ENCODE assay signal across 9 cellular contexts in the genomic region with DNA sequence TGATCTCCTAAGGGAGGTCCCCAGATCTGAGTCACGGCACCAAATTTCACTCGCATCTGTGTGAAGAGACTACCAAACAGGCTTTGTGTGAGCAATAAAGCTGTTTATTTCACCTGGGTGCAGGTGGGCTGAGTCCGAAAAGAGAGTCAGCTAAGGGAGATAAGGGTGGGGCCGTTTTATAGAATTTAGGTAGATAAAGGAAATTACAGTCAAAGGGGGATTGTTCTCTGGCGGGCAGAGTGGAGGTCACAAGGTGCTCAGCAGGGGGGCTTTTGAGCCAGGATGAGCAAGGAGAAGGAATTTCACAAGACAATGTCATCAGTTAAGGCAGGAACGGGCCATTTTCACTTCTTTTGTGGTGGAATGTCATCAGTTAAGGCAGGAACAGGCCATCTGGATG. TPM values are rescaled to one million over a fixed set of nuclear protein-coding genes. Genes with fewer than 3 reads are reported as not detected.
DNase-seq lines count a peak whose midpoint lies in the region; ATAC-seq and TF ChIP-seq lines count a peak whose summit lies in the region.
"Not testable (repeated sequence)": the region's sequence is repeated elsewhere in the genome, so short reads cannot be mapped to it uniquely, and the experiment has no call there.
"Had no signal": no experiment of that assay in that cellular context is flagged by ENCODE, and none has a peak within 500 bp of the region (broad histone marks: within the 10 kb centered on the region; RNA-seq: fewer than 3 reads in every experiment).

No MANE protein-coding gene starts in this region.

- not testable (repeated sequence) for H2BK5ac ChIP-seq in H9 (ENCODE audit: insufficient read length, low read length)

- H3K27ac Mint-ChIP-seq in H9 = peak overlapping the region; percentile 11 to 88 (median 36); a peak in 3 of 7 replicates
- peak overlapping the region; percentile 61; the same call in 1 of the 2 replicates for H3K27ac Mint-ChIP-seq in WTC11

- CTCF ChIA-PET in WTC11 (lab: Charles Lee) = not testable (repeated sequence)

- H3K23ac ChIP-seq in H9 (ENCODE audit: insufficient read length, low read depth, low read length) = not testable (repeated sequence)

- not testable (repeated sequence) for H3K56ac ChIP-seq in H9 (ENCODE audit: insufficient read length, low read depth, low read length)

- not testable (repeated sequence) for H3K9ac ChIP-seq in H9 (ENCODE audit: extremely low read depth, insufficient read length, low read length); parathyroid adenoma

- not testable (repeated sequence) for H4K8ac ChIP-seq in H9 (replicated peaks; ENCODE audit: insufficient read length, low read depth, low read length)

- not testable (repeated sequence) for ATAC-seq in WTC11; thoracic aorta (ENCODE audit: insufficient number of reproducible peaks, low FRiP score, low read depth)

- not testable (repeated sequence) for H3K27me3 Mint-ChIP-seq in H9 (ENCODE audit: low read depth)
- H3K27me3 Mint-ChIP-seq in WTC11 (ENCODE audit: low read depth) = peaks cover 17% of the 10 kb centered on the region

- not testable (repeated sequence) for H3K4ac ChIP-seq in H9 (ENCODE audit: low read depth, low read length)

- peaks cover 10 to 12% of the 10 kb centered on the region in 2 experiments for H3K9me3 Mint-ChIP-seq in H9
- peaks cover 15% of the 10 kb centered on the region for H3K9me3 Mint-ChIP-seq in WTC11

- H3K4me3 Mint-ChIP-seq in H9, WTC11: not testable (repeated sequence)

- H3K4me1 ChIP-seq in H9 (ENCODE audit: insufficient read depth, low read length); parathyroid adenoma: not testable (repeated sequence)
- H3K4me1 ChIP-seq in left ventricle myocardium inferior (peaks cover 13% of the 10 kb centered on the region), thoracic aorta (ENCODE audit: control insufficient read depth in 1 of 2, low read depth in 2 of 2) (peaks cover 5 to 18% of the 10 kb centered on the region in 2 donors)

- not testable (repeated sequence) for H3K9me3 ChIP-seq in H9 (ENCODE audit: control insufficient read depth, low read depth, low read length); left ventricle myocardium inferior (replicated peaks); parathyroid adenoma (ENCODE audit: control insufficient read depth, low read length); thoracic aorta

- H2AFZ ChIP-seq in H9 (ENCODE audit: low read length); parathyroid adenoma: not testable (repeated sequence)

- H3K36me3 ChIP-seq in left ventricle myocardium inferior; parathyroid adenoma (ENCODE audit: control insufficient read depth, insufficient read depth, low read length); thoracic aorta: not testable (repeated sequence)

- not testable (repeated sequence) for H2BK120ac ChIP-seq in H9 (ENCODE audit: low read depth, low read length, poor library complexity, severe bottlenecking)

- not testable (repeated sequence) for H3K18ac ChIP-seq in H9 (ENCODE audit: insufficient read length, low read depth, low read length)

- not testable (repeated sequence) for H4K91ac ChIP-seq in H9 (ENCODE audit: insufficient read length, low read depth, low read length)

- H2BK20ac ChIP-seq in H9 (ENCODE audit: low read depth, low read length, poor library complexity, severe bottlenecking) = not testable (repeated sequence)

- not testable (repeated sequence) for H3K4me3 ChIP-seq in left ventricle myocardium inferior; parathyroid adenoma (ENCODE audit: low read depth, low read length); thoracic aorta

- POLR2A ChIA-PET in WTC11 (lab: Charles Lee) = not testable (repeated sequence)

- intact Hi-C loops in left ventricle myocardium inferior (cut with micrococcal nuclease) = not testable (repeated sequence)

- H3K27me3 ChIP-seq in H9 (ENCODE audit: insufficient read depth, low read length); left ventricle myocardium inferior (ENCODE audit: low read depth); parathyroid adenoma (ENCODE audit: control insufficient read depth, insufficient read depth, low read length); thoracic aorta (replicated peaks; ENCODE audit: insufficient read depth): not testable (repeated sequence)

- H4K20me1 ChIP-seq in H9 (ENCODE audit: control insufficient read depth, insufficient read depth, insufficient read length) = not testable (repeated sequence)

- peak; percentile 61 for DNase-seq in ELF-1 (ENCODE audit: low read depth, low spot score)
- DNase-seq in H9; WTC11 (ENCODE audit: low spot score); left ventricle myocardium inferior; thoracic aorta (ENCODE audit: low spot score): not testable (repeated sequence)
- peak; percentile 16 for DNase-seq in ecto neural progenitor cell (ENCODE audit: low spot score)

- not testable (repeated sequence) for H3K79me1 ChIP-seq in H9 (ENCODE audit: insufficient read depth, low read depth, low read length, poor library complexity, severe bottlenecking)

- not testable (repeated sequence) for H2BK12ac ChIP-seq in H9 (ENCODE audit: insufficient read length, low read depth, low read length)

- not testable (repeated sequence) for H3K23me2 ChIP-seq in H9 (ENCODE audit: insufficient read length, low read depth, low read length, poor library complexity, severe bottlenecking)

- H3T11ph ChIP-seq in H9 (ENCODE audit: low read length) = not testable (repeated sequence)

- not testable (repeated sequence) for H2BK15ac ChIP-seq in H9 (ENCODE audit: low read depth, low read length)

- H4K5ac ChIP-seq in H9 (ENCODE audit: insufficient read length, low read depth, low read length) = not testable (repeated sequence)

- H3K27ac ChIP-seq in H9 (ENCODE audit: insufficient read length, low read depth, low read length) = not testable (repeated sequence)
- H3K27ac ChIP-seq in left ventricle myocardium inferior (replicated peaks) = peak overlapping the region; percentile 51
- H3K27ac ChIP-seq in parathyroid adenoma = peak overlapping the region; percentile 32
- peak overlapping the region; percentile 49 to 51 for H3K27ac ChIP-seq in thoracic aorta

- H3K36me3 Mint-ChIP-seq in H9 (ENCODE audit: insufficient read depth in 1 of 3, low read depth in 3 of 3) = peaks cover 0 to 13% (median 10%) of the 10 kb centered on the region in 3 experiments; a peak in 5 of 7 replicates
- peaks cover 18% of the 10 kb centered on the region for H3K36me3 Mint-ChIP-seq in WTC11

- not testable (repeated sequence) for H2AK5ac ChIP-seq in H9 (ENCODE audit: insufficient read length, low read length)

- H3K79me2 ChIP-seq in H9 (ENCODE audit: insufficient read depth, low read length); parathyroid adenoma: not testable (repeated sequence)

- no CpG with 5 or more reads among the region's 6 CpGs for WGBS in H9 (ENCODE audit: extremely low coverage, insufficient read length, low lambda C conversion rate)

- peaks cover 52 to 68% of the 10 kb centered on the region in 2 experiments for H3K4me1 Mint-ChIP-seq in H9
- peaks cover 62% of the 10 kb centered on the region for H3K4me1 Mint-ChIP-seq in WTC11

- not testable (repeated sequence) for H3K4me2 ChIP-seq in H9 (ENCODE audit: insufficient read depth, insufficient read length, low read length); parathyroid adenoma (ENCODE audit: low read length)

- TF ChIP-seq CTCF in H9 (conservative IDR thresholded peaks at IDR 0.05); WTC11 (IDR thresholded peaks at IDR 0.05); left ventricle myocardium inferior (IDR thresholded peaks at IDR 0.05; ENCODE audit: borderline replicate concordance); parathyroid adenoma (IDR thresholded peaks at IDR 0.05); thoracic aorta (IDR thresholded peaks at IDR 0.05): not testable (repeated sequence)

- H3K14ac ChIP-seq in H9 (ENCODE audit: insufficient read depth, low read length) = not testable (repeated sequence)

RNA-seq across cellular contexts. Expression of a gene that starts 8.2 kb away (rescaled TPM):
- total RNA-seq in H9 (2021) = 0.22 TPM in 1 of 2 replicates, not detected in the other
- 0.22 to 0.64 TPM (median 0.27 TPM) in 3 replicates for total RNA-seq in WTC11 (2021)
- total RNA-seq in left ventricle myocardium inferior = 0.36 TPM
- total RNA-seq in thoracic aorta = not detected
- total RNA-seq: A673; CD8-positive, alpha-beta T cell had no signal
